ENCODE assay signal across 21 cellular contexts in the genomic region with DNA sequence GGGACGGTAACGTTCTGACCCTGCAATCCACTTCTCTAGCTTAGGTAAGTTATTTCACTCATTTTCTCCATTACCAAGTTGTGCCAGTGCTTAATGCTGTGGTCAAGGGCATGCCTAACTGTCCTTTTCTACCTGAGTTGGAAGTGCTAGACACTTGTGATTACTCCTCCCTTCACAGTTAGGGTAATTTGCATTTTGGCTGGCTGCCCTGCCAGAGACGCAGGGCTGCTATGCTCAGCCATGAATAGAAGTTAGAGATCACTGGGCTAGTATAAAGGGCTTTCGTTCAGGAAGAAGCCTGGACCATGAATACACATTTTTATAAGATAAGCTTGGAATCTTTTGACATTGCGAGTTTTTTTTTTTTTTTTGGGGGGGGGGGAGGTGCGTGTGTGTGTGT.
DNase-seq lines count a peak whose midpoint lies in the region; ATAC-seq and TF ChIP-seq lines count a peak whose summit lies in the region.
"Had no signal": no experiment of that assay in that cellular context is flagged by ENCODE, and none has a peak within 500 bp of the region (broad histone marks: within the 10 kb centered on the region; RNA-seq: fewer than 3 reads in every experiment).

No MANE protein-coding gene starts in this region.

- no peak overlapping the region for H4K5ac ChIP-seq in mesendoderm (ENCODE audit: low read length)

- H3K36me3 ChIP-seq in ES-I3 (ENCODE audit: insufficient read depth, low read length) (no peaks in the 10 kb centered on the region), NT2/D1 (ENCODE audit: insufficient read depth, insufficient read length, low read length) (no peaks in the 10 kb centered on the region), mesendoderm (ENCODE audit: control insufficient read depth, insufficient read depth, low read length) (no peaks in the 10 kb centered on the region), mucosa of descending colon (ENCODE audit: low read depth) (no peaks in the 10 kb centered on the region)
- H3K36me3 ChIP-seq: brain microvascular endothelial cell, left ventricle myocardium inferior had no signal

- H2BK120ac ChIP-seq in mesendoderm (ENCODE audit: low read depth, low read length) = no peak overlapping the region

- no peak overlapping the region for H3K4me3 ChIP-seq in NT2/D1 (ENCODE audit: insufficient read length, low read depth)
- H3K4me3 ChIP-seq in mesendoderm (ENCODE audit: low read length) = no peak overlapping the region
- H3K4me3 ChIP-seq in mucosa of descending colon = no peak overlapping the region
- H3K4me3 ChIP-seq: left ventricle myocardium inferior had no signal

- no peaks in the 10 kb centered on the region for H3K27me3 ChIP-seq in NT2/D1 (ENCODE audit: insufficient read depth, insufficient read length)
- no peaks in the 10 kb centered on the region for H3K27me3 ChIP-seq in mesendoderm (ENCODE audit: insufficient read depth, low read length, poor library complexity)
- H3K27me3 ChIP-seq: brain microvascular endothelial cell had no signal

- no peak overlapping the region for H3K56ac ChIP-seq in mesendoderm (ENCODE audit: low read length)

- H3K4ac ChIP-seq in mesendoderm (ENCODE audit: low read depth, low read length) = no peak overlapping the region

- H3K4me2 ChIP-seq in mesendoderm (ENCODE audit: low read length) = no peak overlapping the region

- no peak overlapping the region for H2AK5ac ChIP-seq in mesendoderm (ENCODE audit: low read length)

- no peak overlapping the region for H3K27ac ChIP-seq in mesendoderm (ENCODE audit: low read depth, low read length)
- H3K27ac ChIP-seq: brain microvascular endothelial cell, left ventricle myocardium inferior had no signal

- H3K9ac ChIP-seq in ES-I3 (ENCODE audit: low read depth, low read length) = peak overlapping the region; percentile 12; the same call in 1 of the 2 replicates
- H3K9ac ChIP-seq in NT2/D1 (ENCODE audit: insufficient read length, low read depth) = no peak overlapping the region
- no peak overlapping the region for H3K9ac ChIP-seq in mesendoderm (ENCODE audit: low read length)

- no peak overlapping the region for H2BK15ac ChIP-seq in mesendoderm (replicated peaks; ENCODE audit: low read depth)

- no peak for ATAC-seq in GM18873 (IDR thresholded peaks at IDR 0.05; ENCODE audit: low FRiP score, unreplicated experiment)
- ATAC-seq in HG03095 (IDR thresholded peaks at IDR 0.05; ENCODE audit: unreplicated experiment) = no peak
- ATAC-seq in mucosa of descending colon = no peak
- no peak for ATAC-seq in HG02623 (IDR thresholded peaks at IDR 0.05; ENCODE audit: unreplicated experiment)
- ATAC-seq: effector memory CD8-positive, alpha-beta T cell; PC-3; T-helper 17 cell had no signal

- H3K4me1 ChIP-seq in ES-I3 (ENCODE audit: insufficient read depth, low read length) = 0 out of 2 replicates have a peak, but pooled peaks cover 3% of the 10 kb centered on the region
- no peaks in the 10 kb centered on the region for H3K4me1 ChIP-seq in NT2/D1 (ENCODE audit: insufficient read depth, insufficient read length)
- no peaks in the 10 kb centered on the region for H3K4me1 ChIP-seq in mesendoderm (ENCODE audit: control insufficient read depth, low read depth, low read length)
- H3K4me1 ChIP-seq in mucosa of descending colon (ENCODE audit: low read depth) = no peaks in the 10 kb centered on the region
- H3K4me1 ChIP-seq: left ventricle myocardium inferior had no signal

- H3K9me3 ChIP-seq in ES-I3 (ENCODE audit: control insufficient read depth, insufficient read depth, low read length) (no peaks in the 10 kb centered on the region), NT2/D1 (ENCODE audit: insufficient read depth, low read length) (no peaks in the 10 kb centered on the region), mucosa of descending colon (no peaks in the 10 kb centered on the region)
- H3K9me3 ChIP-seq: left ventricle myocardium inferior had no signal

- no peaks in the 10 kb centered on the region for H3K79me2 ChIP-seq in mesendoderm (ENCODE audit: control insufficient read depth, insufficient read depth, low read length)

- no peak overlapping the region for H2BK5ac ChIP-seq in mesendoderm (ENCODE audit: low read length)

- H3K18ac ChIP-seq in mesendoderm (ENCODE audit: low read length) = no peak overlapping the region

- intact Hi-C loops in mucosa of descending colon (cut with DNase I, micrococcal nuclease) = no loop called here

- no peaks in the 10 kb centered on the region for H3K79me1 ChIP-seq in mesendoderm (ENCODE audit: low read length)

- no peak overlapping the region for H3K23ac ChIP-seq in mesendoderm (ENCODE audit: low read length)

- DNase-seq in NCI-H2029 (lab: John Stamatoyannopoulos, UW) (peak; percentile 30), NT2/D1 (ENCODE audit: low read depth, low spot score) (peak; percentile 36), mesendoderm (peak; percentile 78), mucosa of descending colon (no peak)
- DNase-seq: activated CD4-positive, alpha-beta T cell treated with anti-CD3 and anti-CD28 coated beads, Interleukin-2, amount 50 U/mL, for 1 hour; activated CD8-positive, alpha-beta memory T cell treated with anti-CD3 and anti-CD28 coated beads, Interleukin-2, amount 50 U/mL, for 48 hours; brain microvascular endothelial cell; CD4-positive, alpha-beta T cell; DND-41; effector memory CD8-positive, alpha-beta T cell; Karpas-422; left ventricle myocardium inferior; NCI-H1092 treated with DMSO at 0.1 percent for 48 hours; PC-3; small intestine; stimulated activated CD4-positive, alpha-beta T cell treated with anti-CD3 and anti-CD28 coated beads, Interleukin-4, amount 100 ng/mL, for 1 hour; T-helper 17 cell had no signal

- WGBS in mesendoderm (ENCODE audit: extremely low coverage, insufficient coverage, low lambda C conversion rate) = no CpG with 5 or more reads among the region's 6 CpGs

- no peak for TF ChIP-seq CTCF in mucosa of descending colon (IDR thresholded peaks at IDR 0.05)

- no peak overlapping the region for H4K8ac ChIP-seq in mesendoderm (ENCODE audit: low read depth, low read length)

Comparison
In these comparisons a context has a peak if more than half of its experiments do, and no peak if none do; other contexts are left out.
1. DNase-seq: peak in NCI-H2029 (single experiment), NT2/D1 (single experiment) and mesendoderm (single experiment); none in mucosa of descending colon (0 of 3).